Comparison of ENCODE assay signal across 8 cellular contexts in genomic region chr15:82647835-82648256, GRCh38. TPM values are rescaled to one million over a fixed set of nuclear protein-coding genes. Genes with fewer than 3 reads are reported as not detected.
DNase-seq lines count a peak whose midpoint lies in the region; ATAC-seq and TF ChIP-seq lines count a peak whose summit lies in the region.

No MANE protein-coding gene starts in this region.

- peaks cover 9% of the 10 kb centered on the region; the same call in 1 of the 2 replicates for H3F3A ChIP-seq in GM23338 (replicated peaks; ENCODE audit: low read depth)

- H3K27ac ChIP-seq in GM23338 (ENCODE audit: low read depth) (no peak overlapping the region), duodenal mucosa (ENCODE audit: low read depth, low read length) (no peak overlapping the region), subcutaneous abdominal adipose tissue (ENCODE audit: low read depth, low read length) (no peak overlapping the region)

- peak overlapping the region; percentile 62 for H3K4me3 ChIP-seq in GM23338
- H3K4me3 ChIP-seq in WI38 (ENCODE audit: low read depth, low read length): peak overlapping the region; percentile 51
- peak overlapping the region; percentile 35 to 50 for H3K4me3 ChIP-seq in duodenal mucosa (ENCODE audit: low read depth in 1 of 2, low read length in 2 of 2)
- peak overlapping the region; percentile 48 to 65 (median 55) for H3K4me3 ChIP-seq in subcutaneous abdominal adipose tissue (ENCODE audit: low read depth in 1 of 5, low read length in 5 of 5)

- H3K27me3 Mint-ChIP-seq in GM23338 (ENCODE audit: insufficient read depth, low read depth, poor library complexity): peaks cover 53% of the 10 kb centered on the region
- peaks cover 46 to 47% of the 10 kb centered on the region in 2 donors for H3K27me3 Mint-ChIP-seq in natural killer cell (ENCODE audit: low read depth in 2 of 2)

- H3K4me2 ChIP-seq in GM23338: peak overlapping the region; percentile 89

- intact Hi-C loops in natural killer cell (cut with micrococcal nuclease): no loop called here

- no peaks in the 10 kb centered on the region for H4K20me1 ChIP-seq in GM23338 (replicated peaks; ENCODE audit: insufficient read depth)

- ATAC-seq in GM23338 (peak; percentile 54), natural killer cell (peak in 2 of 3 donors; percentile 40 to 49)

- H3K9me2 ChIP-seq in GM23338 (ENCODE audit: insufficient read depth): no peaks in the 10 kb centered on the region

- no peak overlapping the region for H3K9ac ChIP-seq in duodenal mucosa (ENCODE audit: low read depth in 1 of 2, low read length in 2 of 2)
- peak overlapping the region in 1 of 5 donors; percentile 11 for H3K9ac ChIP-seq in subcutaneous abdominal adipose tissue (ENCODE audit: low read length in 5 of 5)

- peak overlapping the region; percentile 94 for H2AFZ ChIP-seq in GM23338

- H3K27ac Mint-ChIP-seq in GM23338 (no peak overlapping the region), natural killer cell (no peak overlapping the region)

- no peak for TF ChIP-seq CTCF in GM23338 (conservative IDR thresholded peaks at IDR 0.05; ENCODE audit: low read depth in 2 of 2)
- TF ChIP-seq CTCF in WI38 (IDR thresholded peaks at IDR 0.05; ENCODE audit: low read depth, low read length): no peak
- no peak for TF ChIP-seq CTCF in natural killer cell (IDR thresholded peaks at IDR 0.05)
- TF ChIP-seq CTCF in GM20000 (IDR thresholded peaks at IDR 0.05; ENCODE audit: extremely low read depth, missing control alignments): no peak

- H3K36me3 ChIP-seq in GM23338 (ENCODE audit: insufficient read depth) (no peaks in the 10 kb centered on the region), duodenal mucosa (ENCODE audit: control insufficient read depth in 1 of 2, insufficient read depth in 2 of 2, low read length in 2 of 2) (no peaks in the 10 kb centered on the region), subcutaneous abdominal adipose tissue (ENCODE audit: control insufficient read depth in 5 of 5, insufficient read depth in 5 of 5, low read length in 5 of 5) (no peaks in the 10 kb centered on the region)

- no peaks in the 10 kb centered on the region for H3K79me2 ChIP-seq in GM23338 (replicated peaks; ENCODE audit: insufficient read depth)

- DNase-seq in GM23338 (ENCODE audit: low spot score) (peak; percentile 70), natural killer cell (no peak), NCI-H1105 (lab: John Stamatoyannopoulos, UW) (no peak), GM20000 (ENCODE audit: low spot score) (no peak), AML-193 (lab: John Stamatoyannopoulos, UW) (no peak)

- peaks cover 4% of the 10 kb centered on the region for H3K4me1 Mint-ChIP-seq in GM23338
- peaks cover 0 to 4% of the 10 kb centered on the region in 2 donors for H3K4me1 Mint-ChIP-seq in natural killer cell

- H3K4me1 ChIP-seq in GM23338 (ENCODE audit: insufficient read depth) (peaks cover 8% of the 10 kb centered on the region; the same call in 1 of the 2 replicates), duodenal mucosa (ENCODE audit: control insufficient read depth in 1 of 2, insufficient read depth in 2 of 2, low read length in 2 of 2) (peaks cover 0 to 4% of the 10 kb centered on the region in 2 donors), subcutaneous abdominal adipose tissue (ENCODE audit: control insufficient read depth in 5 of 5, insufficient read depth in 5 of 5, low read length in 5 of 5) (peaks cover 0 to 25% (median 23%) of the 10 kb centered on the region in 5 donors)

- peak overlapping the region; percentile 69 for H3K4me3 Mint-ChIP-seq in GM23338
- peak overlapping the region; percentile 41 for H3K4me3 Mint-ChIP-seq in natural killer cell

- H3K36me3 Mint-ChIP-seq in GM23338 (ENCODE audit: low read depth) (no peaks in the 10 kb centered on the region), natural killer cell (no peaks in the 10 kb centered on the region)

- peaks cover 3% of the 10 kb centered on the region; the same call in 2 of the 3 replicates for H3K9me3 Mint-ChIP-seq in GM23338
- H3K9me3 Mint-ChIP-seq in natural killer cell: no peaks in the 10 kb centered on the region

- H3K9me3 ChIP-seq in duodenal mucosa (ENCODE audit: control insufficient read depth in 1 of 2, low read length in 2 of 2): no peaks in the 10 kb centered on the region
- no peaks in the 10 kb centered on the region for H3K9me3 ChIP-seq in subcutaneous abdominal adipose tissue (ENCODE audit: control insufficient read depth in 5 of 5, low read length in 5 of 5)

- peaks cover 65% of the 10 kb centered on the region for H3K27me3 ChIP-seq in GM23338 (ENCODE audit: insufficient read depth)
- peaks cover 10 to 43% of the 10 kb centered on the region in 2 donors for H3K27me3 ChIP-seq in duodenal mucosa (ENCODE audit: control insufficient read depth in 1 of 2, insufficient read depth in 2 of 2, low read length in 2 of 2)
- H3K27me3 ChIP-seq in subcutaneous abdominal adipose tissue (ENCODE audit: control insufficient read depth in 5 of 5, insufficient read depth in 4 of 5, low read length in 5 of 5): peaks cover 0 to 16% (median 13%) of the 10 kb centered on the region in 5 donors

TF ChIP-seq in GM23338, 12 proteins besides CTCF, POLR2A, EP300 and RAD21:
- TF ChIP-seq EZH2phosphoT487 (IDR thresholded peaks at IDR 0.05; ENCODE audit: unreplicated experiment): no peak
- no peak for TF ChIP-seq STAT1 (IDR thresholded peaks at IDR 0.05; ENCODE audit: unreplicated experiment)
- no peak for TF ChIP-seq ZNF114 (CRISPR knock-in tag; IDR thresholded peaks at IDR 0.05)
- peak; percentile 23; the same call in 1 of the 2 replicates for TF ChIP-seq POLR2AphosphoS5 (IDR thresholded peaks at IDR 0.05; ENCODE audit: low read depth)

RNA-seq across cellular contexts. Expression of gene CPEB1, which starts 0.7 kb away (rescaled TPM):
- total RNA-seq in GM23338 (2014; rRNA removed; shearing (Covaris generic)): 7.0 and 9.4 TPM in 2 replicates
- 4.1 and 5.2 TPM in 2 replicates for polyA plus RNA-seq in GM23338 (2016; fragmentation: Nextera tagmentation; extraction: Ambion mirVana)
- total RNA-seq in natural killer cell: not detected
